ENCODE assay signal across 16 cellular contexts in genomic region chr2:69449906-69450305, GRCh38.
"Had no signal": no experiment of that assay in that cellular context is flagged by ENCODE, and none has a peak within 500 bp of the region (broad histone marks: within the 10 kb centered on the region; RNA-seq: fewer than 3 reads in every experiment).

No MANE protein-coding gene starts in this region.

- H3K9me3 Mint-ChIP-seq: activated naive CD4-positive, alpha-beta T cell treated with anti-CD3 and anti-CD28 coated beads, Interleukin-2, amount 50 U/mL, for 24 hours; activated T-cell treated with anti-CD3 and anti-CD28 coated beads, Interleukin-2, amount 50 U/mL, for 24 hours; stimulated activated effector memory CD8-positive, alpha-beta T cell treated with anti-CD3 and anti-CD28 coated beads, Interleukin-12 subunit alpha, Interleukin-12 subunit beta, amount 100 ng/mL, for 72 hours had no signal

- H3K4me1 ChIP-seq: lower lobe of right lung, right atrium auricular region, transverse colon had no signal

- FAIRE-seq: small intestine, TTC549 had no signal

- H3K4me3 ChIP-seq: lower lobe of right lung, right atrium auricular region, transverse colon had no signal

- H3K27me3 ChIP-seq: right atrium auricular region, transverse colon had no signal

- H3K27ac Mint-ChIP-seq: activated CD8-positive, alpha-beta memory T cell treated with anti-CD3 and anti-CD28 coated beads, Interleukin-2, amount 10 ng/mL, durations not matched to agents 7 days and 5 days; activated naive CD4-positive, alpha-beta T cell treated with anti-CD3 and anti-CD28 coated beads, Interleukin-2, amount 50 U/mL, for 24 hours; activated T-cell treated with anti-CD3 and anti-CD28 coated beads, Interleukin-2, amount 50 U/mL, for 24 hours; naive B cell; stimulated activated effector memory CD8-positive, alpha-beta T cell treated with anti-CD3 and anti-CD28 coated beads, Interleukin-12 subunit alpha, Interleukin-12 subunit beta, amount 100 ng/mL, for 72 hours; T-helper 17 cell had no signal

- H3K36me3 ChIP-seq: lower lobe of right lung, right atrium auricular region, transverse colon had no signal

- H3K27me3 Mint-ChIP-seq: activated naive CD4-positive, alpha-beta T cell treated with anti-CD3 and anti-CD28 coated beads, Interleukin-2, amount 50 U/mL, for 24 hours; activated T-cell treated with anti-CD3 and anti-CD28 coated beads, Interleukin-2, amount 50 U/mL, for 24 hours; T-helper 17 cell had no signal

- H3K36me3 Mint-ChIP-seq: activated CD8-positive, alpha-beta memory T cell treated with anti-CD3 and anti-CD28 coated beads, Interleukin-2, amount 10 ng/mL, durations not matched to agents 7 days and 5 days; naive B cell; stimulated activated effector memory CD8-positive, alpha-beta T cell treated with anti-CD3 and anti-CD28 coated beads, Interleukin-12 subunit alpha, Interleukin-12 subunit beta, amount 100 ng/mL, for 72 hours had no signal

- H3K4me3 Mint-ChIP-seq: activated CD8-positive, alpha-beta memory T cell treated with anti-CD3 and anti-CD28 coated beads, Interleukin-2, amount 10 ng/mL, durations not matched to agents 7 days and 5 days; activated naive CD4-positive, alpha-beta T cell treated with anti-CD3 and anti-CD28 coated beads, Interleukin-2, amount 50 U/mL, for 24 hours; activated T-cell treated with anti-CD3 and anti-CD28 coated beads, Interleukin-2, amount 50 U/mL, for 24 hours; naive B cell; stimulated activated effector memory CD8-positive, alpha-beta T cell treated with anti-CD3 and anti-CD28 coated beads, Interleukin-12 subunit alpha, Interleukin-12 subunit beta, amount 100 ng/mL, for 72 hours; T-helper 17 cell had no signal

- ATAC-seq: activated CD8-positive, alpha-beta memory T cell treated with anti-CD3 and anti-CD28 coated beads, Interleukin-2, amount 10 ng/mL, durations not matched to agents 7 days and 5 days; left cardiac atrium; lower lobe of right lung; stimulated activated effector memory CD8-positive, alpha-beta T cell treated with anti-CD3 and anti-CD28 coated beads, Interleukin-12 subunit alpha, Interleukin-12 subunit beta, amount 100 ng/mL, for 72 hours; T-helper 17 cell had no signal

- H3K9me3 ChIP-seq: lower lobe of right lung, right atrium auricular region, transverse colon had no signal

- H3K27ac ChIP-seq: lower lobe of right lung, right atrium auricular region, transverse colon had no signal

- DNase-seq: activated CD4-positive, alpha-beta T cell treated with anti-CD3 and anti-CD28 coated beads, Interleukin-2, amount 50 U/mL, for 4 hours; activated CD8-positive, alpha-beta memory T cell treated with anti-CD3 and anti-CD28 coated beads, Interleukin-2, amount 10 ng/mL, durations not matched to agents 7 days and 5 days; activated effector memory CD4-positive, alpha-beta T cell treated with Interleukin-2 at 50 U/mL for 16 hours; activated T-cell treated with anti-CD3 and anti-CD28 coated beads, Interleukin-2, amount 50 U/mL, for 24 hours; hippocampal formation; left cardiac atrium; lower lobe of right lung; naive B cell; small intestine; substantia nigra; T-helper 17 cell; transverse colon had no signal
